In genomic region chr19:35910355-35910754, GRCh38 we compare ENCODE assay signal across 7 cellular contexts. TPM values are rescaled to one million over a fixed set of nuclear protein-coding genes. Genes with fewer than 3 reads are reported as not detected.
"Had no signal": no experiment of that assay in that cellular context is flagged by ENCODE, and none has a peak within 500 bp of the region (broad histone marks: within the 10 kb centered on the region; RNA-seq: fewer than 3 reads in every experiment).

No MANE protein-coding gene starts in this region.

RNA-seq across cellular contexts. Expression of gene TYROBP, which starts 2.3 kb away (rescaled TPM):
- total RNA-seq: LHCN-M2, MCF 10A, OCI-LY7, PC-3, SK-MEL-5 had no signal
- polyA plus RNA-seq: SK-N-SH had no signal

RNA-seq across cellular contexts. Expression of gene HCST, which starts 8.0 kb away (rescaled TPM):
- total RNA-seq: LHCN-M2, MCF 10A, PC-3, SK-MEL-5 had no signal

RNA-seq across cellular contexts. Expression of gene APLP1, which starts 42.0 kb away (rescaled TPM):
- polyA plus RNA-seq: IgD-negative memory B cell had no signal
